16 cellular contexts compared by ENCODE assay signal in the genomic region with DNA sequence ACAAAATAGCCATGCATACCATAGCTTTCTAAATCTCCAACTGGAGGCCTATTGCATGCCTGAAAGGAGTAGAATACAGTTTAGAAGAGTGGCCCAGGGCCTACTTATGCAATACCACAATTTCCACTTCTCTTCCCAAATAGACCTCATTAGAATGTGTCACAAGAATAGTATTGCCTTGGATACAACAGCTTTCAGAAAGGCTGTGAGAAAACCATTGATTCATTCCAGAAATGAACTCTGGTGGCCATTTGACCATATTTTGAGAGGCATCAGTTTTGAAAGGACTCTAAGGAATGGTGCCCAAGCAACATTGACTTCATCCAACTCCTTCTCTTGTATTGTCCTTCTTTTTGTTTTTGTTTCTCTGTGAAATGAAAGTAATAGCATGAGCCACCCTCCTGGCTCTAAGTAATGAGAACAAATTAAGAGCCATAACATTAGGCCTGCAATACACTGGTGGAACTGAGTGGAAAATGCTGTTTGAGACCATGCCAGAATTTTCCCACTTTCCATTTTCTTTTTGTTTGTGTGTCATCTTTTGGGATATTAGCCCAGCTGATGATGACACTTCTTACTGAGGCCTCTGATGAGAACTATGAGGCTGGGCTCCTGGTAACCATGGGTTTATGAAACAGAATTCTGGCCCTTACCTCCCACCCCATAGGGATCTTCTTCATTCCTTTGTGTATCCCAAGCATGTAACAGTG.
DNase-seq lines count a peak whose midpoint lies in the region; ATAC-seq and TF ChIP-seq lines count a peak whose summit lies in the region.
"Had no signal": no experiment of that assay in that cellular context is flagged by ENCODE, and none has a peak within 500 bp of the region (broad histone marks: within the 10 kb centered on the region; RNA-seq: fewer than 3 reads in every experiment).

No MANE protein-coding gene starts in this region.

- ATAC-seq in left lobe of liver (no peak), HG02885 (IDR thresholded peaks at IDR 0.05; ENCODE audit: poor library complexity, unreplicated experiment) (no peak), HG02840 (IDR thresholded peaks at IDR 0.05; ENCODE audit: low FRiP score, unreplicated experiment) (no peak)
- ATAC-seq: Panc1, Right ventricle myocardium inferior had no signal

- H3K4me3 ChIP-seq in NB4 (ENCODE audit: low read depth, low read length), result no peak overlapping the region

- TF ChIP-seq CTCF in NB4 (IDR thresholded peaks at IDR 0.05; ENCODE audit: low read depth, low read length), result no peak

- DNase-seq in EH (ENCODE audit: low read depth) (peak; percentile 50), NB4 (ENCODE audit: low read depth) (peak; percentile 9), globus pallidus (ENCODE audit: low spot score) (peak; percentile 65), stromal cell of bone marrow (ENCODE audit: low read depth) (peak; percentile 46), left lobe of liver (ENCODE audit: low spot score) (no peak), HK-2 (ENCODE audit: unreplicated experiment) (no peak)
- DNase-seq: COR-L47, GOT3, KBM-7, NCI-H1930, NCI-H2171, NCI-H774 had no signal

- no peak for TF ChIP-seq POLR2A in NB4 (IDR thresholded peaks at IDR 0.05; ENCODE audit: extremely low read depth, insufficient read length)

Comparison
In these comparisons a context has a peak if more than half of its experiments do, and no peak if none do; other contexts are left out.
1. DNase-seq: peak in EH (single experiment), NB4 (single experiment), globus pallidus (single experiment) and stromal cell of bone marrow (single experiment); none in left lobe of liver (single experiment) and HK-2 (single experiment).